11 cellular contexts compared by ENCODE assay signal in the genomic region with DNA sequence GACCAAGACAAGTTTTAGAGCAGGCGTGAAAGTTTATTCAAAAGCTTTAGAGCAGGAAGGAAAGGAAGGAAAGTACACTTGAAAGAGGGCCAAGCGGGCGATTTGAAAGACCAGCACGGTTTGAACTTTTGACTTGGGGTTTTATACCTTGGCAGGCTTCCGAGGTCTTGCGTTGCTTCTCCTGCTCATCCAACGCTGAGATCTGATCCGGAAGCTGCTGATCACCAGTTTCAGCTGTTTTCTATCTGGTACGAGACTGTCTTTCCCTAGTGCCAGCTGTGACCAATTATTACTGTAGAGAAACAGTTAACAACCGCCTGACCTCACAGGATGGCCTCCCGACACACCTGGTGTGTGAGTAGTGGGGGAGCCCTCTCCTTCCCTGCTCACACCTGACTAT. TPM values are rescaled to one million over a fixed set of nuclear protein-coding genes. Genes with fewer than 3 reads are reported as not detected.
DNase-seq lines count a peak whose midpoint lies in the region; ATAC-seq and TF ChIP-seq lines count a peak whose summit lies in the region.
"Had no signal": no experiment of that assay in that cellular context is flagged by ENCODE, and none has a peak within 500 bp of the region (broad histone marks: within the 10 kb centered on the region; RNA-seq: fewer than 3 reads in every experiment).

No MANE protein-coding gene starts in this region.

- no peaks in the 10 kb centered on the region for H4K20me1 ChIP-seq in IMR-90 (ENCODE audit: insufficient read depth, low read length)

- no peaks in the 10 kb centered on the region for H3K79me1 ChIP-seq in IMR-90 (ENCODE audit: low read depth in 1 of 2, low read length in 2 of 2)

- no peak overlapping the region for H3K18ac ChIP-seq in IMR-90 (ENCODE audit: low read depth, low read length)

- H3K56ac ChIP-seq in IMR-90 (ENCODE audit: extremely low read depth, insufficient read depth, low read length), result no peak overlapping the region

- H2BK20ac ChIP-seq in IMR-90 (ENCODE audit: low read depth, low read length), result no peak overlapping the region

- ATAC-seq in IMR-90 (ENCODE audit: low read depth), result peak; percentile 38
- ATAC-seq in RWPE2 (ENCODE audit: low read depth), result peak; percentile 61
- ATAC-seq in GM19455 (IDR thresholded peaks at IDR 0.05; ENCODE audit: unreplicated experiment), result no peak

- TF ChIP-seq POLR2A in IMR-90 (IDR thresholded peaks at IDR 0.05; ENCODE audit: low read depth, low read length), result no peak

- no peak overlapping the region for H4K8ac ChIP-seq in IMR-90 (ENCODE audit: low read depth in 2 of 2, low read length in 2 of 2)

- no peak overlapping the region for H3K4ac ChIP-seq in IMR-90 (ENCODE audit: low read depth, low read length)

- peaks cover 5% of the 10 kb centered on the region for H3K9me1 ChIP-seq in IMR-90 (ENCODE audit: insufficient read depth, low read length)

- peak overlapping the region; percentile 65 for H3K27ac ChIP-seq in A673 (ENCODE audit: low read depth, low read length, poor library complexity, severe bottlenecking)
- no peak overlapping the region for H3K27ac ChIP-seq in IMR-90 (ENCODE audit: insufficient read depth, low read length)
- H3K27ac ChIP-seq in RWPE2 (ENCODE audit: poor library complexity, severe bottlenecking), result no peak overlapping the region
- H3K27ac ChIP-seq: esophagus squamous epithelium, RWPE1 had no signal

- 21% methylated on average over 6 of the region's 11 CpGs; no CpG with 5 or more reads in 1 of the 2 experiments for WGBS in IMR-90 (ENCODE audit: extremely low coverage in 2 of 2, insufficient read length in 1 of 2), 2 experiments

- no peak overlapping the region for H2BK120ac ChIP-seq in IMR-90 (ENCODE audit: low read depth, low read length)

- no peak overlapping the region for H3K9ac ChIP-seq in IMR-90 (ENCODE audit: low read depth, low read length)

- no peaks in the 10 kb centered on the region for H3K27me3 ChIP-seq in A673 (replicated peaks; ENCODE audit: insufficient read depth, low read depth, low read length, poor library complexity)
- H3K27me3 ChIP-seq in IMR-90 (ENCODE audit: control insufficient read depth, insufficient read depth, low read length), result no peaks in the 10 kb centered on the region
- H3K27me3 ChIP-seq in RWPE2 (ENCODE audit: insufficient read depth, poor library complexity, severe bottlenecking), result peaks cover 5% of the 10 kb centered on the region

- TF ChIP-seq RAD21 in IMR-90 (IDR thresholded peaks at IDR 0.05; ENCODE audit: low read length), result no peak

- dilution Hi-C loops in IMR-90 (cut with HindIII; ENCODE audit: low sequenced_read_pairs, unreplicated experiment), result no loop called here

- H3K4me1 ChIP-seq in A673 (ENCODE audit: insufficient read depth, low read length, poor library complexity, severe bottlenecking), result peaks cover 28% of the 10 kb centered on the region
- H3K4me1 ChIP-seq in IMR-90 (ENCODE audit: control insufficient read depth, insufficient read depth, low read length), result peaks cover 8% of the 10 kb centered on the region; the same call in 1 of the 2 replicates
- peaks cover 20% of the 10 kb centered on the region for H3K4me1 ChIP-seq in RWPE2 (ENCODE audit: insufficient read depth, poor library complexity, severe bottlenecking)

- no peak overlapping the region for H4K91ac ChIP-seq in IMR-90 (ENCODE audit: insufficient read depth, low read depth, low read length)

- H2BK15ac ChIP-seq in IMR-90 (ENCODE audit: low read depth, low read length), result no peak overlapping the region

- peak overlapping the region; percentile 40 for H2AFZ ChIP-seq in IMR-90 (replicated peaks; ENCODE audit: low read length, poor library complexity)

- CTCF ChIA-PET in A673 (lab: Charles Lee) (no interaction called here), IMR-90 (lab: Yijun Ruan, JAX) (interaction anchor here (0.8 kb wide), 1 partner anchor 11 kb away, joined by 5 read pairs; no protein-coding TSS in a partner anchor)

- POLR2A ChIA-PET in A673 (lab: Charles Lee; ENCODE audit: low non-redundant PET) (no interaction called here), IMR-90 (lab: Charles Lee; ENCODE audit: unreplicated experiment) (no interaction called here)

- H3K23ac ChIP-seq in IMR-90 (ENCODE audit: low read depth, low read length), result no peak overlapping the region

- no peak overlapping the region for H4K5ac ChIP-seq in IMR-90 (ENCODE audit: low read depth, low read length)

- BruUV-seq in A673 (replicated peaks; lab: Mats Ljungman, UMichigan) (no TSS peak), IMR-90 (replicated peaks; lab: Mats Ljungman, UMichigan) (no TSS peak)

- H3K9me3 ChIP-seq in A673 (ENCODE audit: low read depth, low read length, poor library complexity, severe bottlenecking), result no peaks in the 10 kb centered on the region
- no peaks in the 10 kb centered on the region for H3K9me3 ChIP-seq in IMR-90 (ENCODE audit: control insufficient read depth, insufficient read depth, low read length)
- no peaks in the 10 kb centered on the region for H3K9me3 ChIP-seq in RWPE2 (ENCODE audit: severe bottlenecking)
- H3K9me3 ChIP-seq: esophagus squamous epithelium had no signal

- H3K36me3 ChIP-seq in A673 (ENCODE audit: insufficient read depth, low read length, poor library complexity, severe bottlenecking) (no peaks in the 10 kb centered on the region), IMR-90 (ENCODE audit: control insufficient read depth, insufficient read depth, low read length) (no peaks in the 10 kb centered on the region), RWPE2 (ENCODE audit: low read depth) (no peaks in the 10 kb centered on the region)
- H3K36me3 ChIP-seq: esophagus squamous epithelium had no signal

- H3K14ac ChIP-seq in IMR-90 (replicated peaks; ENCODE audit: low read depth, low read length), result no peak overlapping the region

- H3K4me3 ChIP-seq in A673 (ENCODE audit: low read depth, low read length, poor library complexity, severe bottlenecking) (peak overlapping the region; percentile 12), IMR-90 (ENCODE audit: insufficient read depth, low read depth, low read length) (no peak overlapping the region), RWPE2 (ENCODE audit: severe bottlenecking) (no peak overlapping the region), fibroblast of villous mesenchyme (ENCODE audit: low read depth, low read length) (no peak overlapping the region)

- in situ Hi-C loops in IMR-90 (cut with MboI; ENCODE audit: low sequenced_read_pairs), result no loop called here

- intact Hi-C loops in A673 (cut with micrococcal nuclease; ENCODE audit: unreplicated experiment), result no loop called here
- intact Hi-C loops in IMR-90 (cut with micrococcal nuclease), result loop anchor here (10.0 kb wide), 1 partner anchor 1283 kb away; no protein-coding TSS in a partner anchor

- H2AK9ac ChIP-seq in IMR-90 (replicated peaks; ENCODE audit: low read depth, low read length, poor library complexity), result no peak overlapping the region

- H2AK5ac ChIP-seq in IMR-90 (ENCODE audit: low read depth, low read length), result no peak overlapping the region

- DNase-seq in A673 (ENCODE audit: low spot score), result peak; percentile 89
- peak; percentile 72 for DNase-seq in IMR-90
- no peak for DNase-seq in RWPE2 (ENCODE audit: low spot score)
- peak; percentile 59 for DNase-seq in fibroblast of villous mesenchyme (ENCODE audit: low read depth)
- DNase-seq in stimulated activated CD4-positive, alpha-beta T cell treated with anti-CD3 and anti-CD28 coated beads, Interleukin-15, amount 100 ng/mL, for 24 hours, result no peak
- DNase-seq in activated CD4-positive, alpha-beta T cell treated with anti-CD3 and anti-CD28 coated beads for 48 hours, result no peak
- no peak for DNase-seq in activated CD4-positive, alpha-beta T cell treated with anti-CD3 and anti-CD28 coated beads for 4 hours
- DNase-seq: activated T-cell treated with anti-CD3 and anti-CD28 coated beads, Interleukin-2, amount 50 U/mL, for 48 hours; esophagus squamous epithelium had no signal

- TF ChIP-seq CTCF in A673 (conservative IDR thresholded peaks at IDR 0.05; ENCODE audit: low read depth, low read length) (no peak), IMR-90 (conservative IDR thresholded peaks at IDR 0.05; ENCODE audit: low read depth, low read length) (no peak), RWPE2 (IDR thresholded peaks at IDR 0.05; ENCODE audit: poor library complexity, severe bottlenecking) (no peak), fibroblast of villous mesenchyme (IDR thresholded peaks at IDR 0.05; ENCODE audit: insufficient read depth, low read depth, low read length) (no peak)

- H2BK5ac ChIP-seq in IMR-90 (ENCODE audit: low read depth, low read length, poor library complexity, severe bottlenecking), result no peak overlapping the region

- H3K4me2 ChIP-seq in IMR-90 (ENCODE audit: low read depth, low read length), result peak overlapping the region; percentile 7; the same call in 1 of the 2 replicates

TF ChIP-seq in IMR-90, 13 proteins besides CTCF, POLR2A, EP300 and RAD21 (continues in another document):
- TF ChIP-seq, protein P1, sequence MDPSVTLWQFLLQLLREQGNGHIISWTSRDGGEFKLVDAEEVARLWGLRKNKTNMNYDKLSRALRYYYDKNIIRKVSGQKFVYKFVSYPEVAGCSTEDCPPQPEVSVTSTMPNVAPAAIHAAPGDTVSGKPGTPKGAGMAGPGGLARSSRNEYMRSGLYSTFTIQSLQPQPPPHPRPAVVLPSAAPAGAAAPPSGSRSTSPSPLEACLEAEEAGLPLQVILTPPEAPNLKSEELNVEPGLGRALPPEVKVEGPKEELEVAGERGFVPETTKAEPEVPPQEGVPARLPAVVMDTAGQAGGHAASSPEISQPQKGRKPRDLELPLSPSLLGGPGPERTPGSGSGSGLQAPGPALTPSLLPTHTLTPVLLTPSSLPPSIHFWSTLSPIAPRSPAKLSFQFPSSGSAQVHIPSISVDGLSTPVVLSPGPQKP (IDR thresholded peaks at IDR 0.05; ENCODE audit: borderline replicate concordance, low read depth, low read length), result no peak
- no peak for TF ChIP-seq FOS (IDR thresholded peaks at IDR 0.05; ENCODE audit: low read depth, low read length)
- TF ChIP-seq SMC3 (IDR thresholded peaks at IDR 0.05; ENCODE audit: low read depth, low read length), result no peak
- TF ChIP-seq CHD1 (IDR thresholded peaks at IDR 0.05; ENCODE audit: low read depth, low read length), result no peak

RNA-seq across cellular contexts. Expression of a gene that starts 20.6 kb away (rescaled TPM):
- total RNA-seq in A673 (2021) (57.7 and 71.4 TPM in 2 replicates), IMR-90 (2012; rRNA removed) (5.0 and 16.1 TPM in 2 replicates), fibroblast of villous mesenchyme (7.7 and 13.4 TPM in 2 replicates)
- polyA plus RNA-seq in IMR-90 (2012; rRNA removed), result 27.4 and 27.9 TPM in 2 replicates
- polyA plus RNA-seq in IMR-90 (2012; cell fraction: cytosol; rRNA removed), result 10.6 and 17.5 TPM in 2 replicates
- 2.8 and 8.7 TPM in 2 replicates for polyA plus RNA-seq in IMR-90 (2012; cell fraction: nucleus; rRNA removed; ENCODE audit: low replicate concordance)

RNA-seq across cellular contexts. Expression of a gene that starts 47.6 kb away (rescaled TPM):
- total RNA-seq in A673 (2021) (9.6 and 11.7 TPM in 2 replicates), IMR-90 (2012; rRNA removed) (38.6 and 56.6 TPM in 2 replicates), fibroblast of villous mesenchyme (51.9 and 135 TPM in 2 replicates)
- 41.9 and 54.6 TPM in 2 replicates for polyA plus RNA-seq in IMR-90 (2012; rRNA removed)
- polyA plus RNA-seq in IMR-90 (2012; cell fraction: cytosol; rRNA removed), result 31.5 and 63.6 TPM in 2 replicates
- 26.9 and 52.8 TPM in 2 replicates for polyA plus RNA-seq in IMR-90 (2012; cell fraction: nucleus; rRNA removed; ENCODE audit: low replicate concordance)

Comparison
In these comparisons a context has a peak if more than half of its experiments do, and no peak if none do; other contexts are left out.
1. DNase-seq: peak in A673 (single experiment), IMR-90 (single experiment) and fibroblast of villous mesenchyme (single experiment); none in RWPE2 (single experiment), stimulated activated CD4-positive, alpha-beta T cell treated with anti-CD3 and anti-CD28 coated beads, Interleukin-15, amount 100 ng/mL, for 24 hours (single experiment), activated CD4-positive, alpha-beta T cell treated with anti-CD3 and anti-CD28 coated beads for 48 hours (single experiment) and activated CD4-positive, alpha-beta T cell treated with anti-CD3 and anti-CD28 coated beads for 4 hours (0 of 2).